11 cellular contexts compared by ENCODE assay signal in the genomic region with DNA sequence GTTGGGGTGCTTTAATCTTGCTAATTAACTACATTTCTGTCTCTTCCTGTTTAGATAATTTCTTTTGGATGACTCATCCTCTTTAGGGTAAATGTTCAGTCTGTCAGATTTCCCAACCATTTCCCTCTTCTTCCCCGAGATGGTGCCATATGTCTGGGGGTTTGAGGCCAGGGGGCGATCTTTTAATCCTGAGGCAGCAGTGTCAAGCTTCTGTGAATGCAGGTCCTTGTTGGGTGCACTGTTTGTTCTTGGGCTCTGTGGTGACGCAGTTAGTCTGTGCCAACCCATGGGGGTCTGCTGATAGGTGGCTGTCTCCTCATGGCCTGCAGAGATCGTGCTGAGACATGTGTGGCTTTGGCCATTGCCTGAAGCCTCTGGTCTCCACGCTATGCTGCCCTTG.
A peak's percentile ranks its signal among the peaks of the same experiment; 100 is the strongest.
DNase-seq lines count a peak whose midpoint lies in the region; ATAC-seq and TF ChIP-seq lines count a peak whose summit lies in the region.
"Had no signal": no experiment of that assay in that cellular context is flagged by ENCODE, and none has a peak within 500 bp of the region (broad histone marks: within the 10 kb centered on the region; RNA-seq: fewer than 3 reads in every experiment).

No MANE protein-coding gene starts in this region.

- WGBS in endodermal cell (ENCODE audit: insufficient coverage in 1 of 2, insufficient read length in 1 of 2), 2 experiments: 89 to 90% methylated on average over 2 to 5 of the region's 5 CpGs

- H3K27me3 Mint-ChIP-seq in endodermal cell (ENCODE audit: insufficient read depth): no peaks in the 10 kb centered on the region

- H3K4me3 Mint-ChIP-seq in endodermal cell: no peak overlapping the region

- peaks cover 2% of the 10 kb centered on the region for H3K4me1 ChIP-seq in endodermal cell (ENCODE audit: control insufficient read depth, insufficient read depth, low read length)
- H3K4me1 ChIP-seq: transverse colon had no signal

- no peaks in the 10 kb centered on the region for H3K9me3 ChIP-seq in endodermal cell (ENCODE audit: control insufficient read depth, low read length)
- H3K9me3 ChIP-seq: transverse colon had no signal

- H3K9ac ChIP-seq in endodermal cell (ENCODE audit: extremely low read depth, low read length, poor library complexity, severe bottlenecking): no peak overlapping the region

- TF ChIP-seq CTCF in RWPE1 (conservative IDR thresholded peaks at IDR 0.05; ENCODE audit: low read depth) (no peak), endodermal cell (conservative IDR thresholded peaks at IDR 0.05) (peak; percentile 29)

- H3K4me3 ChIP-seq in endodermal cell (ENCODE audit: low read length): no peak overlapping the region
- H3K4me3 ChIP-seq: transverse colon had no signal

- no peak overlapping the region for H3K27ac Mint-ChIP-seq in endodermal cell

- no peak for ATAC-seq in HG03442 (IDR thresholded peaks at IDR 0.05; ENCODE audit: unreplicated experiment)

- peak; percentile 1 for DNase-seq in DMS 273 (lab: John Stamatoyannopoulos, UW; ENCODE audit: unreplicated experiment)
- DNase-seq in DMS 273 treated with DMSO at 0.1 percent for 48 hours (lab: John Stamatoyannopoulos, UW): no peak
- DNase-seq in RWPE1 (ENCODE audit: low spot score): peak; percentile 27
- no peak for DNase-seq in endodermal cell
- peak; percentile 41 for DNase-seq in putamen (ENCODE audit: low spot score)
- DNase-seq in NCI-H345 treated with DMSO at 0.1 percent for 48 hours (lab: John Stamatoyannopoulos, UW; ENCODE audit: unreplicated experiment): no peak
- DNase-seq in stimulated activated CD4-positive, alpha-beta T cell treated with anti-CD3 and anti-CD28 coated beads, Interleukin-1b, Interleukin-23, amount 100 ng/mL, for 48 hours: no peak
- DNase-seq: T-helper 2 cell, transverse colon had no signal

- POLR2A ChIA-PET in RWPE1 (lab: Yijun Ruan, JAX; ENCODE audit: low non-redundant PET): no interaction called here

- H3K27me3 ChIP-seq in endodermal cell (ENCODE audit: control insufficient read depth, insufficient read depth, low read length, poor library complexity, severe bottlenecking): no peaks in the 10 kb centered on the region
- H3K27me3 ChIP-seq: transverse colon had no signal

- H3K9me3 Mint-ChIP-seq in endodermal cell: peaks cover 3% of the 10 kb centered on the region

- CTCF ChIA-PET in RWPE1 (lab: Yijun Ruan, JAX): no interaction called here

- H3K27ac ChIP-seq in RWPE1 (no peak overlapping the region), endodermal cell (ENCODE audit: low read depth, low read length) (no peak overlapping the region)
- H3K27ac ChIP-seq: 22Rv1, transverse colon had no signal

- no peaks in the 10 kb centered on the region for H3K4me1 Mint-ChIP-seq in endodermal cell

- no peaks in the 10 kb centered on the region for H3K36me3 ChIP-seq in endodermal cell (ENCODE audit: control insufficient read depth, insufficient read depth, low read length)
- H3K36me3 ChIP-seq: transverse colon had no signal

- H3K36me3 Mint-ChIP-seq in endodermal cell (ENCODE audit: low read depth): no peaks in the 10 kb centered on the region

Comparison
In these comparisons a context has a peak if more than half of its experiments do, and no peak if none do; other contexts are left out.
1. DNase-seq: peak in DMS 273 (single experiment), RWPE1 (single experiment) and putamen (single experiment); none in DMS 273 treated with DMSO at 0.1 percent for 48 hours (single experiment), endodermal cell (single experiment), NCI-H345 treated with DMSO at 0.1 percent for 48 hours (single experiment) and stimulated activated CD4-positive, alpha-beta T cell treated with anti-CD3 and anti-CD28 coated beads, Interleukin-1b, Interleukin-23, amount 100 ng/mL, for 48 hours (single experiment).